15 cellular contexts compared by ENCODE assay signal in the genomic region with DNA sequence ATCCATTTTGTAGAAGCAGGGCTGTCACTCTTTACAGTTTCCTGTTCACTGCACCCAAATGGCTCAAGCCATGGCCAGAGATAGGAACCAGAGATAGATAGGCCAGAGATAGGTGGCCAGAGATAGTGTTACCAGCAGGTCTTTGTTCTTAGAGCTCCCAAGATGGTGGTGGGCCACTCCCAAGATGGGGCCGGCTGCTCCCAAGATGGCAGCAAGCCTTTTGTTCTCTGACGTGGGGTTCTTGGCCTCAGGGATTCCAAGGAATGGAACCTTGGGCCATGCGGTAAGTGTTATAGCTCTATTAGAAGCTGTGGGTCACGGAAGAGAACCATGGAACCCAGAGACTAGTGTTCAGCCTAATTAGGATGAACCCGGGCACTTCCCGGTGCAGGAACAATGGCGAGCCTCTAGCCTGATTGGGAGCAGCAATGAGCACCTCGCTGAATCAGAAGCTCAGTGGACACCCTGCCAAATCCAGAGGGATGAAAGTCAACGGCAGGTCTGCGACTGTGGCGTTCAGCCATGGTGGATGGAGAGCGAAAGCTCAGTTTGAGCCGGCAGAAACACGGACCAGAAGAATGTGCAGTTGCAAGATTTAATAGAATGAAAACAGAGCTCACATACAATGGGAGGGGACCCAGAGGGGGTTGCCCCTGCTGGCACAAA. TPM values are rescaled to one million over a fixed set of nuclear protein-coding genes. Genes with fewer than 3 reads are reported as not detected.
DNase-seq lines count a peak whose midpoint lies in the region; ATAC-seq and TF ChIP-seq lines count a peak whose summit lies in the region.
"Had no signal": no experiment of that assay in that cellular context is flagged by ENCODE, and none has a peak within 500 bp of the region (broad histone marks: within the 10 kb centered on the region; RNA-seq: fewer than 3 reads in every experiment).

No MANE protein-coding gene starts in this region.

- H3K9me3 Mint-ChIP-seq in progenitor cell of endocrine pancreas (ENCODE audit: low read depth), result peaks cover 4% of the 10 kb centered on the region

- H3F3A ChIP-seq in PC-3 (ENCODE audit: low read length, unreplicated experiment), result no peaks in the 10 kb centered on the region

- no peak overlapping the region for H3K27ac Mint-ChIP-seq in progenitor cell of endocrine pancreas
- H3K27ac Mint-ChIP-seq: T-helper 17 cell had no signal

- POLR2A ChIA-PET in PC-3 (lab: Charles Lee; ENCODE audit: unreplicated experiment), result no interaction called here

- no TSS peak for BruUV-seq in PC-3 (replicated peaks; lab: Mats Ljungman, UMichigan)

- intact Hi-C loops in PC-3 (cut with micrococcal nuclease), result no loop called here

- H3K4me1 Mint-ChIP-seq in progenitor cell of endocrine pancreas (ENCODE audit: low read depth), result peaks cover 3% of the 10 kb centered on the region
- H3K4me1 Mint-ChIP-seq: CD4-positive, alpha-beta memory T cell; T-helper 17 cell had no signal

- no peaks in the 10 kb centered on the region for H3K36me3 Mint-ChIP-seq in progenitor cell of endocrine pancreas (ENCODE audit: insufficient read depth)
- H3K36me3 Mint-ChIP-seq: CD4-positive, alpha-beta memory T cell had no signal

- H3K4me2 ChIP-seq in DND-41 (ENCODE audit: insufficient read depth, low read length) (no peak overlapping the region), PC-3 (ENCODE audit: low read length) (no peak overlapping the region)

- CTCF ChIA-PET in PC-3 (lab: Charles Lee), result interaction anchor here (0.7 kb wide), 1 partner anchor 40 kb away, joined by 3 read pairs; no protein-coding TSS in a partner anchor

- H3K79me2 ChIP-seq in DND-41 (ENCODE audit: insufficient read depth, low read length) (no peaks in the 10 kb centered on the region), PC-3 (ENCODE audit: low read length) (no peaks in the 10 kb centered on the region)

- DNase-seq in DND-41 (no peak), NCI-H146 (lab: John Stamatoyannopoulos, UW) (peak; percentile 96), PC-3 (no peak), GM03348 (ENCODE audit: low spot score) (no peak), progenitor cell of endocrine pancreas (ENCODE audit: low spot score, unreplicated experiment) (no peak), KBM-7 (no peak)
- DNase-seq: CD4-positive, alpha-beta memory T cell; GDM1; KG1; NCI-H1417; NCI-H2029; NCI-H510A treated with DMSO at 0.1 percent for 48 hours; SJCRH30; T-helper 17 cell had no signal

- TF ChIP-seq CTCF in DND-41 (IDR thresholded peaks at IDR 0.05; ENCODE audit: borderline replicate concordance, extremely low read depth, low read length, poor library complexity, severe bottlenecking) (no peak), PC-3 (conservative IDR thresholded peaks at IDR 0.05; ENCODE audit: low read depth, low read length) (no peak), progenitor cell of endocrine pancreas (IDR thresholded peaks at IDR 0.05; ENCODE audit: unreplicated experiment) (no peak)

- no peaks in the 10 kb centered on the region for H3K9me2 ChIP-seq in PC-3 (replicated peaks; ENCODE audit: low read length)

- H3K4me1 ChIP-seq in DND-41 (ENCODE audit: insufficient read depth, low read length) (no peaks in the 10 kb centered on the region), PC-3 (ENCODE audit: insufficient read depth, low read length) (no peaks in the 10 kb centered on the region), neuron (ENCODE audit: insufficient read depth, low read length) (no peaks in the 10 kb centered on the region)
- H3K4me1 ChIP-seq: SJCRH30 had no signal

- H4K20me1 ChIP-seq in DND-41 (ENCODE audit: insufficient read depth, low read length) (no peaks in the 10 kb centered on the region), PC-3 (ENCODE audit: low read length) (no peaks in the 10 kb centered on the region)

- H3K36me3 ChIP-seq in DND-41 (ENCODE audit: insufficient read depth, low read length) (no peaks in the 10 kb centered on the region), PC-3 (ENCODE audit: low read depth, low read length) (no peaks in the 10 kb centered on the region), neuron (ENCODE audit: insufficient read depth, low read length) (no peaks in the 10 kb centered on the region)
- H3K36me3 ChIP-seq: SJCRH30 had no signal

- no peaks in the 10 kb centered on the region for H3K27me3 Mint-ChIP-seq in progenitor cell of endocrine pancreas
- H3K27me3 Mint-ChIP-seq: CD4-positive, alpha-beta memory T cell; T-helper 17 cell had no signal

- H3K9ac ChIP-seq in DND-41 (ENCODE audit: low read depth, low read length) (no peak overlapping the region), PC-3 (ENCODE audit: low read length) (no peak overlapping the region)

- in situ Hi-C loops in KBM-7 (cut with MboI; ENCODE audit: low pct_unique_long_range_greater_than_20kb, low sequenced_read_pairs), result no loop called here

- H3K27me3 ChIP-seq in DND-41 (ENCODE audit: insufficient read depth, low read length, poor library complexity) (no peaks in the 10 kb centered on the region), PC-3 (ENCODE audit: low read length) (no peaks in the 10 kb centered on the region), neuron (ENCODE audit: insufficient read depth, low read length) (no peaks in the 10 kb centered on the region)
- H3K27me3 ChIP-seq: SJCRH30 had no signal

- H3K27ac ChIP-seq in DND-41 (ENCODE audit: low read length) (no peak overlapping the region), PC-3 (ENCODE audit: low read length) (no peak overlapping the region)
- H3K27ac ChIP-seq: SJCRH30 had no signal

- no peak overlapping the region for H3K4me3 Mint-ChIP-seq in progenitor cell of endocrine pancreas (ENCODE audit: low read depth)
- H3K4me3 Mint-ChIP-seq: CD4-positive, alpha-beta memory T cell; T-helper 17 cell had no signal

- H3K4me3 ChIP-seq in DND-41 (ENCODE audit: low read depth in 1 of 2, low read length in 2 of 2) (no peak overlapping the region), PC-3 (ENCODE audit: low read length) (no peak overlapping the region), neuron (ENCODE audit: low read length) (no peak overlapping the region)
- H3K4me3 ChIP-seq: SJCRH30 had no signal

- no peak for ATAC-seq in DND-41 (ENCODE audit: insufficient read depth, low read depth)
- ATAC-seq in PC-3, result no peak
- ATAC-seq: T-helper 17 cell had no signal

- peak overlapping the region; percentile 29; the same call in 1 of the 2 replicates for H2AFZ ChIP-seq in DND-41 (ENCODE audit: low read depth, low read length)
- 0 out of 2 replicates have a peak overlapping the region, but pooled peaks have one; percentile 2 for H2AFZ ChIP-seq in PC-3 (ENCODE audit: low read length)
- H2AFZ ChIP-seq in neuron (ENCODE audit: low read depth, low read length), result peak overlapping the region; percentile 38

- H3K9me3 ChIP-seq in DND-41 (ENCODE audit: insufficient read depth, low read length, severe bottlenecking) (no peaks in the 10 kb centered on the region), PC-3 (ENCODE audit: low read length) (no peaks in the 10 kb centered on the region), neuron (ENCODE audit: low read length) (no peaks in the 10 kb centered on the region)
- H3K9me3 ChIP-seq: SJCRH30 had no signal

RNA-seq across cellular contexts. Expression of a gene that starts 45.0 kb away (rescaled TPM):
- not detected in 2 replicates for total RNA-seq in PC-3 (2014; rRNA removed)
- total RNA-seq in progenitor cell of endocrine pancreas, result not detected in 2 replicates
